In the genomic region with DNA sequence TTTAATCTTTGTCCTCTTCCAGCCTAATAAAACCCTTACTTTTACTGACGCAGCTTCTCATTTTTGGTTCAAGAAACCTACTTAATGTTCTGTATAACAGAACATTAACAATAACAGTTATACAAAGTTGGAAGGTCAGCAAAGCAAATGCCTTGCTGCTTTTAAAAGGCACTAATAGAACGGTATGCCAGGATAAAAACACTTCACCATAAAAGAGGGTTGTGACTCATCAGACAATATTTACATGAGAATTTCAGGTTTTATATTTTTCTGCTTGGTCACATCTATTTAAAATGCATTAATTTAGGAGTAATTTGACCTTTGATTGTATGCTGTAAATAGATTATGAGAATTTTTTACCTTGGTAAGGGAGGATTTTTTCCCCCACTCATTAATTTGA, we compare ENCODE assay signal across 25 cellular contexts. TPM values are rescaled to one million over a fixed set of nuclear protein-coding genes. Genes with fewer than 3 reads are reported as not detected.
DNase-seq lines count a peak whose midpoint lies in the region; ATAC-seq and TF ChIP-seq lines count a peak whose summit lies in the region.
"Had no signal": no experiment of that assay in that cellular context is flagged by ENCODE, and none has a peak within 500 bp of the region (broad histone marks: within the 10 kb centered on the region; RNA-seq: fewer than 3 reads in every experiment).

No MANE protein-coding gene starts in this region.

- no peak overlapping the region for H2BK120ac ChIP-seq in mesenchymal stem cell (ENCODE audit: low read depth, low read length)

- no peak overlapping the region for H3K4me2 ChIP-seq in mesenchymal stem cell (ENCODE audit: low read length, poor library complexity, severe bottlenecking)
- H3K4me2 ChIP-seq: SK-N-SH had no signal

- H3K9ac ChIP-seq in mesenchymal stem cell (ENCODE audit: low read length): no peak overlapping the region
- H3K9ac ChIP-seq: SK-N-SH had no signal

- H3K27ac ChIP-seq in mesenchymal stem cell (ENCODE audit: low read length, poor library complexity, severe bottlenecking): no peak overlapping the region
- H3K27ac ChIP-seq: coronary artery, foreskin keratinocyte, thyroid gland had no signal

- no peak overlapping the region for H4K91ac ChIP-seq in mesenchymal stem cell (ENCODE audit: low read length)

- peak; percentile 47 for DNase-seq in EH (ENCODE audit: low read depth)
- peak; percentile 56 for DNase-seq in LHCN-M2 (ENCODE audit: low read depth)
- peak; percentile 48 for DNase-seq in choroid plexus epithelial cell (ENCODE audit: low read depth)
- peak; percentile 16 for DNase-seq in mesenchymal stem cell
- no peak for DNase-seq in dedifferentiated amniotic fluid mesenchymal stem cell (ENCODE audit: extremely low spot score)
- DNase-seq in NCI-H2227 treated with DMSO at 0.1 percent for 48 hours (lab: John Stamatoyannopoulos, UW): no peak
- DNase-seq: activated CD4-positive, CD25-positive, alpha-beta regulatory T cell; activated naive CD4-positive, alpha-beta T cell treated with anti-CD3 and anti-CD28 coated beads, Interleukin-2, amount 50 U/mL, for 16 hours; activated T-cell treated with anti-CD3 and anti-CD28 coated beads, Interleukin-2, amount 50 U/mL, for 4 hours; CD8-positive, alpha-beta memory T cell; EL; foreskin keratinocyte; KBM-7; NCI-H1105; NCI-H774; nucleus accumbens; retina; SK-N-SH; stimulated activated naive CD4-positive, alpha-beta T cell; thyroid gland had no signal

- WGBS in mesenchymal stem cell: 100% methylated on average over 1 of the region's 2 CpGs

- H3K9me3 ChIP-seq in mesenchymal stem cell (ENCODE audit: control insufficient read depth, low read length): no peaks in the 10 kb centered on the region
- H3K9me3 ChIP-seq: SK-N-SH, thyroid gland had no signal

- H3K23ac ChIP-seq in mesenchymal stem cell (ENCODE audit: low read length in 2 of 2): no peak overlapping the region

- H3K36me3 ChIP-seq in mesenchymal stem cell (ENCODE audit: control insufficient read depth in 1 of 2, insufficient read depth in 2 of 2, low read depth in 1 of 2, low read length in 2 of 2): no peaks in the 10 kb centered on the region
- H3K36me3 ChIP-seq: thyroid gland had no signal

- no peaks in the 10 kb centered on the region for H3K4me1 ChIP-seq in mesenchymal stem cell (ENCODE audit: control insufficient read depth, insufficient read depth, low read depth, low read length)

- no peak overlapping the region for H3K4ac ChIP-seq in mesenchymal stem cell (ENCODE audit: low read depth in 1 of 2, low read length in 2 of 2)

- H2AK5ac ChIP-seq in mesenchymal stem cell (ENCODE audit: low read length, severe bottlenecking): no peak overlapping the region

- no peak overlapping the region for H2BK12ac ChIP-seq in mesenchymal stem cell (ENCODE audit: low read length in 2 of 2)

- H2AFZ ChIP-seq in mesenchymal stem cell (ENCODE audit: low read depth, low read length): no peak overlapping the region

- ATAC-seq in GM18517 (IDR thresholded peaks at IDR 0.05; ENCODE audit: unreplicated experiment) (no peak), HG03432 (IDR thresholded peaks at IDR 0.05; ENCODE audit: unreplicated experiment) (no peak)
- ATAC-seq: activated T-cell treated with anti-CD3 and anti-CD28 coated beads, Interleukin-2, amount 50 U/mL, for 4 hours; foreskin keratinocyte; left lobe of liver; Panc1 had no signal

- H3K79me1 ChIP-seq in mesenchymal stem cell (replicated peaks; ENCODE audit: low read length, poor library complexity, severe bottlenecking): no peaks in the 10 kb centered on the region

- no peak overlapping the region for H3K14ac ChIP-seq in mesenchymal stem cell (ENCODE audit: low read length in 2 of 2)

- H3K18ac ChIP-seq in mesenchymal stem cell (ENCODE audit: low read depth in 1 of 2, low read length in 2 of 2): no peak overlapping the region

- no peak overlapping the region for H2BK5ac ChIP-seq in mesenchymal stem cell (ENCODE audit: low read depth, low read length, poor library complexity, severe bottlenecking)

- H3K4me3 ChIP-seq in choroid plexus epithelial cell (ENCODE audit: low read depth, low read length) (no peak overlapping the region), mesenchymal stem cell (ENCODE audit: insufficient read depth in 1 of 2, low read depth in 1 of 2, low read length in 2 of 2) (no peak overlapping the region)
- H3K4me3 ChIP-seq: coronary artery, thyroid gland had no signal

- no peak overlapping the region for H2BK15ac ChIP-seq in mesenchymal stem cell (ENCODE audit: low read depth, poor library complexity, severe bottlenecking)

- H4K8ac ChIP-seq in mesenchymal stem cell (ENCODE audit: low read length): no peak overlapping the region

- no peak for TF ChIP-seq CTCF in choroid plexus epithelial cell (conservative IDR thresholded peaks at IDR 0.05; ENCODE audit: low read depth, low read length)

- no peaks in the 10 kb centered on the region for H3K27me3 ChIP-seq in mesenchymal stem cell (ENCODE audit: control insufficient read depth in 1 of 2, insufficient read depth in 1 of 2, low read length in 2 of 2)
- H3K27me3 ChIP-seq: foreskin keratinocyte, thyroid gland had no signal

RNA-seq across cellular contexts. Expression of gene KLHL41, which starts 3.0 kb away (rescaled TPM):
- 32.3 and 91.1 TPM in 2 replicates for total RNA-seq in LHCN-M2 (2014; rRNA removed)
- 34.2 TPM for polyA plus RNA-seq in LHCN-M2 (2012)
- polyA plus RNA-seq in mesenchymal stem cell (2013, experiment 1 of 2): 0.14 TPM
- polyA plus RNA-seq in mesenchymal stem cell (2013, experiment 2 of 2): 0.21 TPM
- total RNA-seq: activated T-cell treated with anti-CD3 and anti-CD28 coated beads, Interleukin-2, amount 50 U/mL, for 4 hours had no signal
- polyA plus RNA-seq: CD8-positive, alpha-beta memory T cell had no signal

RNA-seq across cellular contexts. Expression of gene BBS5, which starts 33.2 kb away (rescaled TPM):
- total RNA-seq in LHCN-M2 (2014; rRNA removed): 6.0 and 7.2 TPM in 2 replicates
- polyA plus RNA-seq in LHCN-M2 (2012): 2.0 TPM
- 4.5 TPM for polyA plus RNA-seq in mesenchymal stem cell (2013, experiment 1 of 2)
- 4.5 TPM for polyA plus RNA-seq in mesenchymal stem cell (2013, experiment 2 of 2)

Comparison
In these comparisons a context has a peak if more than half of its experiments do, and no peak if none do; other contexts are left out.
1. DNase-seq: peak in EH (single experiment), LHCN-M2 (single experiment), choroid plexus epithelial cell (single experiment) and mesenchymal stem cell (single experiment); none in dedifferentiated amniotic fluid mesenchymal stem cell (single experiment) and NCI-H2227 treated with DMSO at 0.1 percent for 48 hours (single experiment).